18 cellular contexts compared by ENCODE assay signal in the genomic region with DNA sequence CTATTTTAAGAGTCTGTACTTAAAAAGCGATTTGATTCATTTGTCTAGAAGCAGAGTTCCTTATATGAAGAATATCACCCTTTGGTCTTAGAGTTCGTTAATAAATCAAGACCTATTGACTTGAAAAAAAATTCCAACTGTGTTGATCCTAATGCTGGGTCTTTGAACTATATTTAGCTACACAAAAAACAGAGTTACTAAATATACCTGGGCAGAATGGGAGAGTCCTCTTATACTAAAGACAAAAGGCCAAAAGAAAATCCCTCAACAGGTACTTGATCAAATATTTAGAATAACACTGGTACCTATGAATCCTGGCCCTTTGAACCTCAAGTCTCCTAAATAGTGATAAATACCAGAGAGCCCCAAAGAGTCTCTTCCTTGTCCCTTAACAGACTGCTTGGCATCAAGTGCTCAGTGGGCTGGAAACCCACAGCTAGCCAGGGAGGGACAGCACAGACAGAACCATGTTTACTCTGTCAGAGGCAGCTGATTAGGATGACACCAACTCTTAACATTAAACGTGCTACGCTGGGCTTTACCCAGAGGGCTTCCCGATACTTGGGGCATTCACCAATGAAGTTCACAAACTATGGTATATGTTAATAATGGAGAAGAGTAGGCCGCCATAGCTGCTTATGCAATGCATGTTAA.
"Had no signal": no experiment of that assay in that cellular context is flagged by ENCODE, and none has a peak within 500 bp of the region (broad histone marks: within the 10 kb centered on the region; RNA-seq: fewer than 3 reads in every experiment).

No MANE protein-coding gene starts in this region.

- H3K4me3 ChIP-seq: breast epithelium, coronary artery, esophagus squamous epithelium, gastroesophageal sphincter, transverse colon, uterus had no signal

- H3K27ac ChIP-seq: breast epithelium, coronary artery, esophagus squamous epithelium, gastroesophageal sphincter, transverse colon, uterus had no signal

- H3K36me3 ChIP-seq: breast epithelium, esophagus squamous epithelium, gastroesophageal sphincter, transverse colon, uterus had no signal

- H3K4me1 ChIP-seq: breast epithelium, esophagus squamous epithelium, transverse colon, uterus had no signal

- H3K27me3 ChIP-seq: breast epithelium, esophagus squamous epithelium, gastroesophageal sphincter, transverse colon, uterus had no signal

- ATAC-seq: gastroesophageal sphincter; stimulated activated naive B cell treated with anti-CD40 and anti-IgM and Interleukin-4, amounts not matched to agents 10 μg/mL and 1 μg/mL and 100 μg/mL, for 72 hours had no signal

- H3K9me3 ChIP-seq: breast epithelium, esophagus squamous epithelium, gastroesophageal sphincter, transverse colon, uterus had no signal

- DNase-seq: activated CD8-positive, alpha-beta memory T cell treated with anti-CD3 and anti-CD28 coated beads, Interleukin-2, amount 50 U/mL, for 48 hours; activated naive CD4-positive, alpha-beta T cell treated with Interleukin-2 at 50 U/mL for 16 hours; activated naive CD8-positive, alpha-beta T cell treated with anti-CD3 and anti-CD28 coated beads, Interleukin-2, amount 10 ng/mL, durations not matched to agents 7 days and 5 days; activated T-cell treated with anti-CD3 and anti-CD28 coated beads, Interleukin-2, amount 50 U/mL, for 48 hours; amniotic stem cell; cerebellar nuclear complex; esophagus squamous epithelium; kidney; nucleus accumbens; stimulated activated CD4-positive, alpha-beta T cell treated with anti-CD3 and anti-CD28 coated beads, Interleukin-2, amount 100 ng/mL, for 48 hours; stimulated activated CD8-positive, alpha-beta memory T cell treated with anti-CD3 and anti-CD28 coated beads, Interleukin-4, amount 100 ng/mL, for 48 hours; stimulated activated naive B cell treated with anti-CD40 and anti-IgM and Interleukin-4, amounts not matched to agents 10 μg/mL and 1 μg/mL and 100 μg/mL, for 72 hours; T-helper 9 cell; transverse colon; uterus had no signal
